Comparison of ENCODE assay signal across 8 cellular contexts in genomic region chr6:29792123-29793035, GRCh38. TPM values are rescaled to one million over a fixed set of nuclear protein-coding genes. Genes with fewer than 3 reads are reported as not detected.
DNase-seq lines count a peak whose midpoint lies in the region; ATAC-seq and TF ChIP-seq lines count a peak whose summit lies in the region.

No MANE protein-coding gene starts in this region.

- no peaks in the 10 kb centered on the region for H3K36me3 Mint-ChIP-seq in activated T-helper 17 cell treated with anti-CD3 and anti-CD28 coated beads, Interleukin-2, amount 50 U/mL, for 72 hours (ENCODE audit: low read depth)
- H3K36me3 Mint-ChIP-seq in neural progenitor cell: no peaks in the 10 kb centered on the region

- H3K9me3 ChIP-seq in BLaER1 treated with 17β-estradiol and CSF1 and Interleukin-3, amounts not matched to agents 10 nM and 100 nM (replicated peaks in 1 of 11): peaks cover 0 to 23% (median 10%) of the 10 kb centered on the region in 11 experiments; a peak in 14 of 22 replicates
- H3K9me3 ChIP-seq in neural progenitor cell (ENCODE audit: low read depth) (no peaks in the 10 kb centered on the region), stomach (no peaks in the 10 kb centered on the region)

- H3K4me1 ChIP-seq in BLaER1 treated with 17β-estradiol and CSF1 and Interleukin-3, amounts not matched to agents 10 nM and 100 nM: peaks cover 0 to 10% (median 5%) of the 10 kb centered on the region in 10 experiments; a peak in 9 of 20 replicates
- H3K4me1 ChIP-seq in neural progenitor cell: no peaks in the 10 kb centered on the region
- peaks cover 4 to 23% (median 16%) of the 10 kb centered on the region in 4 donors for H3K4me1 ChIP-seq in stomach

- intact Hi-C loops in stomach (cut with DNase I; ENCODE audit: low total_unique reads): no loop called here

- no peaks in the 10 kb centered on the region for H3K79me2 ChIP-seq in neural progenitor cell (ENCODE audit: low read depth)

- peak overlapping the region; percentile 27 to 62 (median 50); a peak in 19 of 20 replicates for H3K4me3 ChIP-seq in BLaER1 treated with 17β-estradiol and CSF1 and Interleukin-3, amounts not matched to agents 10 nM and 100 nM
- H3K4me3 ChIP-seq in foreskin fibroblast (ENCODE audit: low read depth in 1 of 2, low read length in 2 of 2): peak overlapping the region; percentile 44 to 52
- peak overlapping the region; percentile 63 for H3K4me3 ChIP-seq in neural progenitor cell
- H3K4me3 ChIP-seq in stomach: peak overlapping the region; percentile 61 to 77 (median 68)

- no peak overlapping the region for H3K27ac Mint-ChIP-seq in activated T-helper 17 cell treated with anti-CD3 and anti-CD28 coated beads, Interleukin-2, amount 50 U/mL, for 72 hours
- H3K27ac Mint-ChIP-seq in neural progenitor cell: no peak overlapping the region

- TF ChIP-seq POLR2A in stomach (IDR thresholded peaks at IDR 0.05): no peak

- peak; percentile 54 for TF ChIP-seq CTCF in foreskin fibroblast (IDR thresholded peaks at IDR 0.05; ENCODE audit: low read depth, low read length)
- TF ChIP-seq CTCF in neural progenitor cell (IDR thresholded peaks at IDR 0.05): peak; percentile 48
- peak in 5 of 7 experiments; percentile 11 to 48 (median 37) for TF ChIP-seq CTCF in stomach (IDR thresholded peaks at IDR 0.05)

- no peaks in the 10 kb centered on the region for H3F3A ChIP-seq in neural progenitor cell (ENCODE audit: low read depth)

- H3K9ac ChIP-seq in BLaER1 treated with 17β-estradiol and CSF1 and Interleukin-3, amounts not matched to agents 10 nM and 100 nM: peak overlapping the region in 2 of 11 experiments; percentile 21 to 50; a peak in 2 of 22 replicates
- H3K9ac ChIP-seq in neural progenitor cell: no peak overlapping the region

- no peaks in the 10 kb centered on the region for H3K9me3 Mint-ChIP-seq in activated T-helper 17 cell treated with anti-CD3 and anti-CD28 coated beads, Interleukin-2, amount 50 U/mL, for 72 hours
- peaks cover 9% of the 10 kb centered on the region for H3K9me3 Mint-ChIP-seq in neural progenitor cell

- ATAC-seq in activated T-helper 17 cell treated with anti-CD3 and anti-CD28 coated beads, Interleukin-2, amount 50 U/mL, for 72 hours (replicated peaks): peak; percentile 80
- no peak for ATAC-seq in GM21367 (IDR thresholded peaks at IDR 0.05; ENCODE audit: unreplicated experiment)

- 1 to 4% (median 1%) methylated on average over 29 to 79 of the region's 79 CpGs for WGBS in stomach, 5 donors

- no peaks in the 10 kb centered on the region for H4K20me1 ChIP-seq in BLaER1 treated with 17β-estradiol and CSF1 and Interleukin-3, amounts not matched to agents 10 nM and 100 nM
- H4K20me1 ChIP-seq in neural progenitor cell (ENCODE audit: low read depth): no peaks in the 10 kb centered on the region

- H3K27me3 Mint-ChIP-seq in activated T-helper 17 cell treated with anti-CD3 and anti-CD28 coated beads, Interleukin-2, amount 50 U/mL, for 72 hours: peaks cover 26% of the 10 kb centered on the region
- H3K27me3 Mint-ChIP-seq in neural progenitor cell (ENCODE audit: insufficient read depth, low read depth): peaks cover 52% of the 10 kb centered on the region

- peaks cover 7% of the 10 kb centered on the region for H3K4me1 Mint-ChIP-seq in activated T-helper 17 cell treated with anti-CD3 and anti-CD28 coated beads, Interleukin-2, amount 50 U/mL, for 72 hours
- peaks cover 5% of the 10 kb centered on the region for H3K4me1 Mint-ChIP-seq in neural progenitor cell

- peaks cover 22 to 33% (median 29%) of the 10 kb centered on the region in 11 experiments for H3K27me3 ChIP-seq in BLaER1 treated with 17β-estradiol and CSF1 and Interleukin-3, amounts not matched to agents 10 nM and 100 nM
- H3K27me3 ChIP-seq in neural progenitor cell: peaks cover 69% of the 10 kb centered on the region
- H3K27me3 ChIP-seq in stomach: peaks cover 0 to 36% (median 3%) of the 10 kb centered on the region in 3 donors

- H2AFZ ChIP-seq in neural progenitor cell (replicated peaks): peak overlapping the region; percentile 97

- no peak overlapping the region for H3K27ac ChIP-seq in BLaER1 treated with 17β-estradiol and CSF1 and Interleukin-3, amounts not matched to agents 10 nM and 100 nM
- H3K27ac ChIP-seq in neural progenitor cell (no peak overlapping the region), stomach (peak overlapping the region; percentile 7 to 70 (median 66))

- no peaks in the 10 kb centered on the region for H3K36me3 ChIP-seq in BLaER1 treated with 17β-estradiol and CSF1 and Interleukin-3, amounts not matched to agents 10 nM and 100 nM
- H3K36me3 ChIP-seq in neural progenitor cell (no peaks in the 10 kb centered on the region), stomach (no peaks in the 10 kb centered on the region)

- peak overlapping the region; percentile 59 to 79 (median 70) for H3K4me2 ChIP-seq in BLaER1 treated with 17β-estradiol and CSF1 and Interleukin-3, amounts not matched to agents 10 nM and 100 nM
- H3K4me2 ChIP-seq in neural progenitor cell: peak overlapping the region; percentile 95

- H3K4me3 Mint-ChIP-seq in activated T-helper 17 cell treated with anti-CD3 and anti-CD28 coated beads, Interleukin-2, amount 50 U/mL, for 72 hours: peak overlapping the region; percentile 75
- H3K4me3 Mint-ChIP-seq in neural progenitor cell: peak overlapping the region; percentile 72

- DNase-seq in LHCN-M2 (ENCODE audit: low read depth) (peak; percentile 4), foreskin fibroblast (peak; percentile 35 to 50), neural progenitor cell (ENCODE audit: low spot score) (peak; percentile 40), stomach (peak; percentile 64), NCI-H524 (lab: John Stamatoyannopoulos, UW) (no peak)

- no peak for TF ChIP-seq EP300 in stomach (IDR thresholded peaks at IDR 0.05)

RNA-seq across cellular contexts. Expression of gene HLA-G, which starts 35.2 kb away (rescaled TPM):
- total RNA-seq in LHCN-M2 (2014; rRNA removed) (not detected in 2 replicates), neural progenitor cell (ENCODE audit: low replicate concordance) (not detected in 2 replicates), stomach (not detected)
- polyA plus RNA-seq in LHCN-M2 (2012): 0.13 TPM
- 1 to 10 TPM in 1 of 2 donors, not detected in 1; 2.5 TPM for total RNA-seq in activated T-helper 17 cell treated with anti-CD3 and anti-CD28 coated beads, Interleukin-2, amount 50 U/mL, for 72 hours
- polyA plus RNA-seq in stomach: 1 to 10 TPM in 1 of 3 donors, under 1 TPM in 1, not detected in 1; 0.10 to 3.6 TPM

Comparison
In these comparisons a context has a peak if more than half of its experiments do, and no peak if none do; other contexts are left out.
1. H3K27ac ChIP-seq: peak in stomach (5 of 5); none in BLaER1 treated with 17β-estradiol and CSF1 and Interleukin-3, amounts not matched to agents 10 nM and 100 nM (0 of 11) and neural progenitor cell (single experiment).
2. DNase-seq: peak in LHCN-M2 (single experiment), foreskin fibroblast (2 of 2), neural progenitor cell (single experiment) and stomach (single experiment); none in NCI-H524 (0 of 2).
3. Peak in every context shown above with its lines, with median percentiles within 50 percentile points of each other: H3K4me3 ChIP-seq and CTCF ChIP-seq.